15 cellular contexts compared by ENCODE assay signal in the genomic region with DNA sequence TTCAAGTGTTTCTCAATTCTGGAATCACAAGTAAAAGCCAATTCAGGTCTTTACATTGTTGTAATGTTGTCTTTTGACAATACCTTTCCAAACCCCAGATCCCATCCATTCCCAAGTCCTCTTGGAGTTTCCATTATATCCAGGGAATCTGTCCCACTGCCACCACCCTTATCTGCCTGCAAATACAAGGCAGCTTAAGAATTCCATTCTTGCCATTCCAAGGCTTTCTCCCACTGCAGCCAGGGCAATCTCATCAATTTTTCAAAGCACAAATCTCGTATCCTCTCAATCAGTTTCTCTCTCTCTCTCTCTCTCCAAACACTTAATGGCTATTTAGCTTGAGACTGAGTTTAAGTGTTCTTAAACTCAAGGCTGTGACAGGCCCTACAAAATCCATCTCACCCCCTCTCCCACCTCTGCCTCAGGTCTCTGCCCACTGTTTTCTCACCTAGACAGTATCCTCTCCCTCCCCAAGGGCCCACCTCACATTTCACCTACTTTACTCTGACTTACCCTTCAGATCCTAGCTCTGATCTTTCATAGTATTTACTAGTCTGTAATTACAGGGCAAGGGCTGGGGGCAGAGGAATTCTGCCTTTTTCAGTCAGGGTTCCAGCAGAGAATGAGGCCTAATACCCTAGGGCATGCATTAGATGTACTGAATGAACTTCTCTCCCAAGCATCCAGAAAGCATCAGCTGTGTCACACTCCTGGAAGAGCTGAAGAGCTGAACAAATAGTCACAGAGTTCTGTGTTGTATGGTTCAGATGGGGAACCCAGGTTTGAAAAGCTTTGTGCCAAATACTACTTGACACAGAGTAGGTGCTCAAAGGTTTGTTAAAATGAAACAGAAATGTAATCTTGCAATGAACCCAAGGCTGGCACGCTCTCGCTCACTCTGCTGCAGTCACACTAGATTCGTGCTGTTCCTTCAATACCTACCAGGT. TPM values are rescaled to one million over a fixed set of nuclear protein-coding genes. Genes with fewer than 3 reads are reported as not detected.
A peak's percentile ranks its signal among the peaks of the same experiment; 100 is the strongest.
DNase-seq lines count a peak whose midpoint lies in the region; FAIRE-seq and TF ChIP-seq lines count a peak whose summit lies in the region.
"Had no signal": no experiment of that assay in that cellular context is flagged by ENCODE, and none has a peak within 500 bp of the region (broad histone marks: within the 10 kb centered on the region; RNA-seq: fewer than 3 reads in every experiment).

No MANE protein-coding gene starts in this region.

- TF ChIP-seq CTCF in neural progenitor cell (IDR thresholded peaks at IDR 0.05) = no peak

- H3K4me3 ChIP-seq in HUES6 (ENCODE audit: low read depth, low read length) (peak overlapping the region; percentile 1; the same call in 1 of the 2 replicates), neural progenitor cell (no peak overlapping the region)
- H3K4me3 ChIP-seq: heart right ventricle, testis had no signal

- peaks cover 59% of the 10 kb centered on the region for H3K79me2 ChIP-seq in neural progenitor cell (ENCODE audit: low read depth)

- H3K36me3 Mint-ChIP-seq in T-helper 1 cell treated with Interleukin-12 subunit alpha and Interleukin-12 subunit beta and Interleukin-4 antibody, amounts not matched to agents 30 μg/mL and 1 μg/mL, for 36 hours (ENCODE audit: low read depth) = peaks cover 13% of the 10 kb centered on the region
- H3K36me3 Mint-ChIP-seq in dendritic cell treated with granulocyte-macrophage colony-stimulating factor and Interleukin-4, amounts not matched to agents 40 ng/mL and 50 ng/mL, for 4 days (ENCODE audit: low read depth) = peaks cover 34% of the 10 kb centered on the region
- peaks cover 2% of the 10 kb centered on the region for H3K36me3 Mint-ChIP-seq in neural progenitor cell

- H4K20me1 ChIP-seq in neural progenitor cell (ENCODE audit: low read depth) = peaks cover 53% of the 10 kb centered on the region

- H3K4me1 ChIP-seq in HUES6 (ENCODE audit: control insufficient read depth, insufficient read depth, low read length) (peaks cover 60% of the 10 kb centered on the region), neural progenitor cell (peaks cover 41% of the 10 kb centered on the region)

- peak overlapping the region; percentile 23 for H3K27ac Mint-ChIP-seq in T-helper 1 cell treated with Interleukin-12 subunit alpha and Interleukin-12 subunit beta and Interleukin-4 antibody, amounts not matched to agents 30 μg/mL and 1 μg/mL, for 36 hours
- peak overlapping the region; percentile 17 for H3K27ac Mint-ChIP-seq in dendritic cell treated with granulocyte-macrophage colony-stimulating factor and Interleukin-4, amounts not matched to agents 40 ng/mL and 50 ng/mL, for 4 days
- no peak overlapping the region for H3K27ac Mint-ChIP-seq in neural progenitor cell

- peaks cover 27% of the 10 kb centered on the region for H3F3A ChIP-seq in neural progenitor cell (ENCODE audit: low read depth)

- H3K27ac ChIP-seq in HUES6 (ENCODE audit: low read depth, low read length) = peak overlapping the region; percentile 32; the same call in 1 of the 2 replicates
- peak overlapping the region; percentile 24 for H3K27ac ChIP-seq in neural progenitor cell
- H3K27ac ChIP-seq: testis had no signal

- no peaks in the 10 kb centered on the region for H3K36me3 ChIP-seq in HUES6 (ENCODE audit: control insufficient read depth, insufficient read depth, low read length)
- no peaks in the 10 kb centered on the region for H3K36me3 ChIP-seq in neural progenitor cell

- no peaks in the 10 kb centered on the region for H3K27me3 Mint-ChIP-seq in T-helper 1 cell treated with Interleukin-12 subunit alpha and Interleukin-12 subunit beta and Interleukin-4 antibody, amounts not matched to agents 30 μg/mL and 1 μg/mL, for 36 hours (ENCODE audit: low read depth)
- H3K27me3 Mint-ChIP-seq in dendritic cell treated with granulocyte-macrophage colony-stimulating factor and Interleukin-4, amounts not matched to agents 40 ng/mL and 50 ng/mL, for 4 days = no peaks in the 10 kb centered on the region
- no peaks in the 10 kb centered on the region for H3K27me3 Mint-ChIP-seq in neural progenitor cell (ENCODE audit: insufficient read depth, low read depth)

- H3K27me3 ChIP-seq in HUES6 (ENCODE audit: control insufficient read depth, insufficient read depth, low read length) (no peaks in the 10 kb centered on the region), neural progenitor cell (no peaks in the 10 kb centered on the region)
- H3K27me3 ChIP-seq: heart right ventricle, testis had no signal

- H3K9me3 Mint-ChIP-seq in T-helper 1 cell treated with Interleukin-12 subunit alpha and Interleukin-12 subunit beta and Interleukin-4 antibody, amounts not matched to agents 30 μg/mL and 1 μg/mL, for 36 hours = no peaks in the 10 kb centered on the region
- H3K9me3 Mint-ChIP-seq in dendritic cell treated with granulocyte-macrophage colony-stimulating factor and Interleukin-4, amounts not matched to agents 40 ng/mL and 50 ng/mL, for 4 days = no peaks in the 10 kb centered on the region
- H3K9me3 Mint-ChIP-seq in neural progenitor cell = no peaks in the 10 kb centered on the region

- H3K9ac ChIP-seq in HUES6 (ENCODE audit: low read length) = no peak overlapping the region
- H3K9ac ChIP-seq in neural progenitor cell = no peak overlapping the region

- intact Hi-C loops in dendritic cell treated with granulocyte-macrophage colony-stimulating factor and Interleukin-4, amounts not matched to agents 40 ng/mL and 50 ng/mL, for 4 days (cut with micrococcal nuclease) = no loop called here
- intact Hi-C loops in posterior cingulate gyrus (cut with DNase I) = no loop called here

- DNase-seq in T-helper 1 cell (no peak), neural progenitor cell (ENCODE audit: low spot score) (no peak), posterior cingulate gyrus (no peak), GM12891 (ENCODE audit: insufficient read length, low spot score) (no peak), foreskin melanocyte (no peak)
- DNase-seq: heart right ventricle, kidney, NCI-H1436 treated with DMSO at 0.1 percent for 48 hours, NCI-H345, retina, testis had no signal

- H3K4me3 Mint-ChIP-seq in T-helper 1 cell treated with Interleukin-12 subunit alpha and Interleukin-12 subunit beta and Interleukin-4 antibody, amounts not matched to agents 30 μg/mL and 1 μg/mL, for 36 hours = no peak overlapping the region
- H3K4me3 Mint-ChIP-seq in dendritic cell treated with granulocyte-macrophage colony-stimulating factor and Interleukin-4, amounts not matched to agents 40 ng/mL and 50 ng/mL, for 4 days = no peak overlapping the region
- H3K4me3 Mint-ChIP-seq in neural progenitor cell = no peak overlapping the region

- H3K9me3 ChIP-seq in HUES6 (ENCODE audit: control insufficient read depth, insufficient read depth, low read depth, low read length) (no peaks in the 10 kb centered on the region), neural progenitor cell (ENCODE audit: low read depth) (no peaks in the 10 kb centered on the region)
- H3K9me3 ChIP-seq: heart right ventricle, testis had no signal

- peak overlapping the region; percentile 31 for H3K4me2 ChIP-seq in neural progenitor cell

- no peak overlapping the region for H2AFZ ChIP-seq in neural progenitor cell (replicated peaks)

- no peak for TF ChIP-seq POLR2A in GM12891 (IDR thresholded peaks at IDR 0.05; ENCODE audit: low read depth, low read length)

- no peak for FAIRE-seq in GM12891 (lab: Jason Lieb, UNC)
- FAIRE-seq: GM18507, kidney had no signal

- peaks cover 63% of the 10 kb centered on the region for H3K4me1 Mint-ChIP-seq in T-helper 1 cell treated with Interleukin-12 subunit alpha and Interleukin-12 subunit beta and Interleukin-4 antibody, amounts not matched to agents 30 μg/mL and 1 μg/mL, for 36 hours (ENCODE audit: low read depth)
- H3K4me1 Mint-ChIP-seq in dendritic cell treated with granulocyte-macrophage colony-stimulating factor and Interleukin-4, amounts not matched to agents 40 ng/mL and 50 ng/mL, for 4 days (ENCODE audit: low read depth) = peaks cover 87% of the 10 kb centered on the region
- H3K4me1 Mint-ChIP-seq in neural progenitor cell = peaks cover 32% of the 10 kb centered on the region

TF ChIP-seq in GM12891, 5 proteins besides CTCF, POLR2A, EP300 and RAD21:
- TF ChIP-seq TAF1 (IDR thresholded peaks at IDR 0.05; ENCODE audit: low read depth, low read length) = no peak
- TF ChIP-seq SPI1 (IDR thresholded peaks at IDR 0.05; ENCODE audit: low read depth, low read length) = no peak
- no peak for TF ChIP-seq POU2F2 (IDR thresholded peaks at IDR 0.05; ENCODE audit: low read depth, low read length)
- TF ChIP-seq POLR2AphosphoS5 (IDR thresholded peaks at IDR 0.05; ENCODE audit: low read depth, low read length) = no peak
- TF ChIP-seq PAX5 (IDR thresholded peaks at IDR 0.05; ENCODE audit: insufficient read depth, low read length, severe bottlenecking) = no peak

RNA-seq across cellular contexts. Expression of a gene that starts 46.0 kb away (rescaled TPM):
- total RNA-seq in neural progenitor cell (ENCODE audit: low replicate concordance) = 33.3 and 34.6 TPM in 2 replicates
- polyA plus RNA-seq in GM12891 (2012; ENCODE audit: low read depth, missing spikeins) = 45.5 TPM
